Comparison of ENCODE assay signal across 19 cellular contexts in genomic region chr18:23551978-23552377, GRCh38.
"Had no signal": no experiment of that assay in that cellular context is flagged by ENCODE, and none has a peak within 500 bp of the region (broad histone marks: within the 10 kb centered on the region; RNA-seq: fewer than 3 reads in every experiment).

No MANE protein-coding gene starts in this region.

- H3K27me3 Mint-ChIP-seq: activated B cell treated with CpG ODN at 0.5 μM for 24 hours; activated CD4-positive, alpha-beta T cell treated with anti-CD3 and anti-CD28 coated beads, Interleukin-2, amount 10 ng/mL, durations not matched to agents 24 days and 14 days; T-helper 17 cell had no signal

- H3K9me3 Mint-ChIP-seq: activated B cell treated with CpG ODN at 0.5 μM for 24 hours; activated CD4-positive, alpha-beta T cell treated with anti-CD3 and anti-CD28 coated beads, Interleukin-2, amount 10 ng/mL, durations not matched to agents 24 days and 14 days had no signal

- H3K4me3 ChIP-seq: ascending aorta, cardiac muscle cell, dorsolateral prefrontal cortex, hepatocyte, sigmoid colon, thyroid gland had no signal

- H3K9me3 ChIP-seq: ascending aorta, sigmoid colon, thyroid gland had no signal

- DNase-seq: activated B cell treated with CpG ODN at 0.5 μM for 24 hours; activated CD4-positive, alpha-beta T cell treated with anti-CD3 and anti-CD28 coated beads, Interleukin-2, amount 10 ng/mL, durations not matched to agents 24 days and 14 days; activated CD8-positive, alpha-beta memory T cell treated with anti-CD3 and anti-CD28 coated beads, Interleukin-2, amount 50 U/mL, for 4 hours; activated CD8-positive, alpha-beta T cell treated with anti-CD3 and anti-CD28 coated beads, Interleukin-2, amount 10 ng/mL, durations not matched to agents 7 days and 5 days; activated gamma-delta T cell; activated T-cell treated with anti-CD3 and anti-CD28 coated beads, Interleukin-2, amount 50 U/mL, for 48 hours; dorsolateral prefrontal cortex; mesendoderm; SHP77 treated with DMSO at 0.1 percent for 48 hours; sigmoid colon; stimulated activated CD4-positive, alpha-beta T cell treated with anti-CD3 and anti-CD28 coated beads, Interleukin-1b, Interleukin-23, amount 100 ng/mL, for 48 hours; T-helper 17 cell; thyroid gland had no signal

- H3K27ac Mint-ChIP-seq: activated B cell treated with CpG ODN at 0.5 μM for 24 hours; activated CD4-positive, alpha-beta T cell treated with anti-CD3 and anti-CD28 coated beads, Interleukin-2, amount 10 ng/mL, durations not matched to agents 24 days and 14 days; activated CD8-positive, alpha-beta T cell treated with anti-CD3 and anti-CD28 coated beads, Interleukin-2, amount 10 ng/mL, durations not matched to agents 7 days and 5 days; T-helper 17 cell had no signal

- H3K4me3 Mint-ChIP-seq: activated B cell treated with CpG ODN at 0.5 μM for 24 hours; activated CD4-positive, alpha-beta T cell treated with anti-CD3 and anti-CD28 coated beads, Interleukin-2, amount 10 ng/mL, durations not matched to agents 24 days and 14 days; activated CD8-positive, alpha-beta T cell treated with anti-CD3 and anti-CD28 coated beads, Interleukin-2, amount 10 ng/mL, durations not matched to agents 7 days and 5 days; T-helper 17 cell had no signal

- H3K4me1 ChIP-seq: ascending aorta, sigmoid colon had no signal

- H3K27ac ChIP-seq: ascending aorta, hepatocyte, sigmoid colon had no signal

- ATAC-seq: activated CD8-positive, alpha-beta T cell treated with anti-CD3 and anti-CD28 coated beads, Interleukin-2, amount 10 ng/mL, durations not matched to agents 7 days and 5 days; esophagus mucosa; left lobe of liver; SK-N-SH treated with all-trans-retinoic acid at 6 μM for 48 hours; T-helper 17 cell had no signal

- H3K27me3 ChIP-seq: ascending aorta, cardiac muscle cell, dorsolateral prefrontal cortex, hepatocyte, sigmoid colon, thyroid gland had no signal

- H3K4me1 Mint-ChIP-seq: activated B cell treated with CpG ODN at 0.5 μM for 24 hours had no signal
